ENCODE assay signal across 8 cellular contexts in the genomic region with DNA sequence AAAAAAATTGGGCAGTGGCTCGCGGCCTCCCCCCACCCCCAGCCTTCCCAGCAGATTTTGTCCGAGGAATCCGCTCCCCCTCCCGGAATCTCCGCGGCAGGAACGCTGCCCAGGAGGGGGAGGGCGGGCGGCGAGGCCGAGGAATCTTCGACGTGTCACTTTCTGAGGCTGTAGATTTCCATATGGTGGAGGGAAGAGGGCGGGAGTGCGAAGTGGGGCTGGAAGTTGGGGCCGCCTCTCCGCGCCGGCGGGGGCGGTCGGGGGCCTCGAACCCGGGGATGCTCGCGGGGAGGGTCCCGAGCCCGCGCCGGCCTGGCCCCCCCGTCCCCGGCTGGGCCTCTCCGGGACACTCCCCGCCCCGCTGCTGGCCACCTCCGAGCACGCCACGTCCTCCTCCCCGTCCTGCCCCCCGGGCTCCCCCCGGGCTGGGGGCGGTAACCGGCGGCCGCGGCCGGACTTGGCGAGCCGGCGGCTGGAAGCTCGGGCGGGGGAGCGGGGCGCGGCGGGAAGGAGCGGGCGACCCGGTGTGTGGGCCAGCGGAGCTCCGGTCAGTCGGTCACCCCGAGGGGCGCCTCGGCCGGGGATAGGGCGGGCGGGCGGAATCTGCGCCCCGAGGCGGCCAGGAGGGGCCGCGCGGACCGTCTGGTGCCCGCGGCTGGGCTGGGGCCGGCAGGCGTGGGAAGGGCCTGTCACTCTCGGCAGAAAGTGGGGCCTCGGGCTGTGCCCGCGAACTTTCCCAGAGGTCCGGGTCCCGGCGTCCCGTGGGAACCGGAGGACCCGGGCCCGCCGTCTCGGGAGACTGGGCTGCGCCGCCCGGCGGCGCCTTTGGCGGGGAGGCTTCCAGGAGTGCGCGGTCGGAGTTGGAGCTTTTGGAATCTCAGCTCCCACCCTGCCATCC. TPM values are rescaled to one million over a fixed set of nuclear protein-coding genes. Genes with fewer than 3 reads are reported as not detected.
DNase-seq lines count a peak whose midpoint lies in the region; ATAC-seq and TF ChIP-seq lines count a peak whose summit lies in the region.

No MANE protein-coding gene starts in this region.

- peaks cover 27% of the 10 kb centered on the region for H3K4me1 ChIP-seq in testis

- peak overlapping the region in 7 of 10 donors; percentile 67 to 91 (median 77) for H3K27ac Mint-ChIP-seq in naive thymus-derived CD8-positive, alpha-beta T cell

- H3K4me3 Mint-ChIP-seq in naive thymus-derived CD8-positive, alpha-beta T cell = peak overlapping the region; percentile 80 to 100 (median 92)

- POLR2A ChIA-PET in naive thymus-derived CD8-positive, alpha-beta T cell (lab: Charles Lee) = interaction anchor here (2.6 kb wide), 1 partner anchor 63 kb away, joined by 13 read pairs; no protein-coding TSS in a partner anchor

- peak; percentile 22 for ATAC-seq in HG03135 (IDR thresholded peaks at IDR 0.05; ENCODE audit: unreplicated experiment)
- peak in 1 of 2 donors; percentile 33 for ATAC-seq in naive thymus-derived CD8-positive, alpha-beta T cell

- no peaks in the 10 kb centered on the region for H3K9me3 Mint-ChIP-seq in naive thymus-derived CD8-positive, alpha-beta T cell

- no peaks in the 10 kb centered on the region for H3K27me3 ChIP-seq in testis

- peaks cover 6 to 58% (median 39%) of the 10 kb centered on the region in 4 donors for H3K4me1 Mint-ChIP-seq in naive thymus-derived CD8-positive, alpha-beta T cell

- H3K27ac ChIP-seq in testis = peak overlapping the region; percentile 97 to 98

- H3K36me3 Mint-ChIP-seq in naive thymus-derived CD8-positive, alpha-beta T cell = no peaks in the 10 kb centered on the region

- H3K4me3 ChIP-seq in fibroblast of pulmonary artery (replicated peaks; ENCODE audit: low read depth, low read length) = peak overlapping the region; percentile 51
- H3K4me3 ChIP-seq in testis = peak overlapping the region; percentile 98 to 100

- DNase-seq in ACHN (peak; percentile 78), NOMO-1 treated with dmso at 0.1 percent for 144 hours (lab: John Stamatoyannopoulos, UW; ENCODE audit: unreplicated experiment) (peak; percentile 55), activated gamma-delta T cell (lab: John Stamatoyannopoulos, UW) (peak; percentile 31), fibroblast of pulmonary artery (ENCODE audit: low read depth) (peak; percentile 92), testis (peak; percentile 81)
- DNase-seq in naive thymus-derived CD8-positive, alpha-beta T cell = peak in 9 of 10 donors; percentile 12 to 67 (median 22)

- 0% methylated on average over 19 to 44 of the region's 103 CpGs for WGBS in testis, 2 donors

- H3K36me3 ChIP-seq in testis (ENCODE audit: low read depth, missing control alignments) = no peaks in the 10 kb centered on the region

- in situ Hi-C loops in ACHN (cut with HindIII; ENCODE audit: low pct_ligation_motif_present, low pct_unique_long_range_greater_than_20kb, low sequenced_read_pairs) = no loop called here

- intact Hi-C loops in testis (cut with DNase I; ENCODE audit: low total_unique reads) = no loop called here

- no peaks in the 10 kb centered on the region for H3K9me3 ChIP-seq in testis

- TF ChIP-seq POLR2A in GM15510 (IDR thresholded peaks at IDR 0.05; ENCODE audit: borderline replicate concordance, extremely low read depth, insufficient read length) (peak; percentile 14), testis (IDR thresholded peaks at IDR 0.05) (no peak)

- TF ChIP-seq CTCF in fibroblast of pulmonary artery (IDR thresholded peaks at IDR 0.05; ENCODE audit: low read length, missing control alignments) (peak; percentile 9), testis (IDR thresholded peaks at IDR 0.05) (no peak)

- peaks cover 0 to 1% (median 0%) of the 10 kb centered on the region in 5 donors for H3K27me3 Mint-ChIP-seq in naive thymus-derived CD8-positive, alpha-beta T cell

RNA-seq across cellular contexts. Expression of gene FNDC3B, which starts 0.9 kb away (rescaled TPM):
- 10 to 100 TPM; 14.7 to 20.6 TPM for total RNA-seq in naive thymus-derived CD8-positive, alpha-beta T cell
- polyA plus RNA-seq in naive thymus-derived CD8-positive, alpha-beta T cell = 1 to 10 TPM; 6.5 to 8.8 (median 8.6) TPM
- total RNA-seq in testis = 10 to 100 TPM; 57.7 to 63.5 TPM
- 24.2 TPM for polyA plus RNA-seq in testis (ENCODE audit: insufficient read depth, low read depth, low replicate concordance)

Comparison
In these comparisons a context has a peak if more than half of its experiments do, and no peak if none do; other contexts are left out.
1. DNase-seq: peak in every context shown above with its lines; median percentile 92 in fibroblast of pulmonary artery; 81 in testis; 78 in ACHN; 55 in NOMO-1 treated with dmso at 0.1 percent for 144 hours; 31 in activated gamma-delta T cell; 22 in naive thymus-derived CD8-positive, alpha-beta T cell.